In genomic region chrX:15579778-15580747, GRCh38 we compare ENCODE assay signal across 1 cellular context.
A peak's percentile ranks its signal among the peaks of the same experiment; 100 is the strongest.
TF ChIP-seq lines count a peak whose summit lies in the region.

No MANE protein-coding gene starts in this region.

TF ChIP-seq in K562, 482 proteins besides CTCF, POLR2A, EP300 and RAD21 (continued from another document and continues in another):
- peak; percentile 87 for TF ChIP-seq PRDM10 (IDR thresholded peaks at IDR 0.05; ENCODE audit: partially characterized antibody)
- TF ChIP-seq ZBTB9 (CRISPR knock-in tag; IDR thresholded peaks at IDR 0.05), result peak; percentile 31; the same call in 1 of the 2 replicates
- TF ChIP-seq EHMT2 (IDR thresholded peaks at IDR 0.05), result peak; percentile 80
- no peak for TF ChIP-seq E2F5 (CRISPR knock-in tag; IDR thresholded peaks at IDR 0.05)
- TF ChIP-seq CBX5 (IDR thresholded peaks at IDR 0.05; ENCODE audit: borderline replicate concordance, low read depth), result 0 out of 2 replicates have a peak, but pooled peaks have one; percentile 7
- TF ChIP-seq, protein P1, sequence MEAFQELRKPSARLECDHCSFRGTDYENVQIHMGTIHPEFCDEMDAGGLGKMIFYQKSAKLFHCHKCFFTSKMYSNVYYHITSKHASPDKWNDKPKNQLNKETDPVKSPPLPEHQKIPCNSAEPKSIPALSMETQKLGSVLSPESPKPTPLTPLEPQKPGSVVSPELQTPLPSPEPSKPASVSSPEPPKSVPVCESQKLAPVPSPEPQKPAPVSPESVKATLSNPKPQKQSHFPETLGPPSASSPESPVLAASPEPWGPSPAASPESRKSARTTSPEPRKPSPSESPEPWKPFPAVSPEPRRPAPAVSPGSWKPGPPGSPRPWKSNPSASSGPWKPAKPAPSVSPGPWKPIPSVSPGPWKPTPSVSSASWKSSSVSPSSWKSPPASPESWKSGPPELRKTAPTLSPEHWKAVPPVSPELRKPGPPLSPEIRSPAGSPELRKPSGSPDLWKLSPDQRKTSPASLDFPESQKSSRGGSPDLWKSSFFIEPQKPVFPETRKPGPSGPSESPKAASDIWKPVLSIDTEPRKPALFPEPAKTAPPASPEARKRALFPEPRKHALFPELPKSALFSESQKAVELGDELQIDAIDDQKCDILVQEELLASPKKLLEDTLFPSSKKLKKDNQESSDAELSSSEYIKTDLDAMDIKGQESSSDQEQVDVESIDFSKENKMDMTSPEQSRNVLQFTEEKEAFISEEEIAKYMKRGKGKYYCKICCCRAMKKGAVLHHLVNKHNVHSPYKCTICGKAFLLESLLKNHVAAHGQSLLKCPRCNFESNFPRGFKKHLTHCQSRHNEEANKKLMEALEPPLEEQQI (IDR thresholded peaks at IDR 0.05), result peak; percentile 80; the same call in 1 of the 2 replicates
- TF ChIP-seq TOE1 (IDR thresholded peaks at IDR 0.05; ENCODE audit: borderline replicate concordance), result peak; percentile 38; the same call in 1 of the 2 replicates
- TF ChIP-seq TOE1 (CRISPR knock-in tag; IDR thresholded peaks at IDR 0.05; ENCODE audit: borderline replicate concordance, low read depth), result no peak
- TF ChIP-seq ATF3 (IDR thresholded peaks at IDR 0.05), result peak; percentile 40; the same call in 1 of the 2 replicates
- TF ChIP-seq ATF3 (CRISPR knock-in tag; conservative IDR thresholded peaks at IDR 0.05), result no peak
- no peak for TF ChIP-seq SMAD3 (CRISPR knock-in tag; conservative IDR thresholded peaks at IDR 0.05)
- TF ChIP-seq CBFA2T3 (IDR thresholded peaks at IDR 0.05), result peak; percentile 96
- no peak for TF ChIP-seq CBX1 (IDR thresholded peaks at IDR 0.05; ENCODE audit: low read depth)
- peak; percentile 23; the same call in 1 of the 2 replicates for TF ChIP-seq BCOR (IDR thresholded peaks at IDR 0.05)
- TF ChIP-seq SPI1 (IDR thresholded peaks at IDR 0.05; ENCODE audit: borderline replicate concordance, low read depth, low read length), result no peak
- TF ChIP-seq MYNN (IDR thresholded peaks at IDR 0.05), result 0 out of 2 replicates have a peak, but pooled peaks have one; percentile 20
- TF ChIP-seq MYNN (CRISPR knock-in tag; IDR thresholded peaks at IDR 0.05), result no peak
- peak; percentile 40 to 78; a peak in 2 of 4 replicates for TF ChIP-seq RCOR1 (IDR thresholded peaks at IDR 0.05; ENCODE audit: borderline replicate concordance in 1 of 2, low read depth in 2 of 2, low read length in 2 of 2)
- TF ChIP-seq LEF1 (IDR thresholded peaks at IDR 0.05), result peak; percentile 51; the same call in 1 of the 2 replicates
- TF ChIP-seq, protein P2, sequence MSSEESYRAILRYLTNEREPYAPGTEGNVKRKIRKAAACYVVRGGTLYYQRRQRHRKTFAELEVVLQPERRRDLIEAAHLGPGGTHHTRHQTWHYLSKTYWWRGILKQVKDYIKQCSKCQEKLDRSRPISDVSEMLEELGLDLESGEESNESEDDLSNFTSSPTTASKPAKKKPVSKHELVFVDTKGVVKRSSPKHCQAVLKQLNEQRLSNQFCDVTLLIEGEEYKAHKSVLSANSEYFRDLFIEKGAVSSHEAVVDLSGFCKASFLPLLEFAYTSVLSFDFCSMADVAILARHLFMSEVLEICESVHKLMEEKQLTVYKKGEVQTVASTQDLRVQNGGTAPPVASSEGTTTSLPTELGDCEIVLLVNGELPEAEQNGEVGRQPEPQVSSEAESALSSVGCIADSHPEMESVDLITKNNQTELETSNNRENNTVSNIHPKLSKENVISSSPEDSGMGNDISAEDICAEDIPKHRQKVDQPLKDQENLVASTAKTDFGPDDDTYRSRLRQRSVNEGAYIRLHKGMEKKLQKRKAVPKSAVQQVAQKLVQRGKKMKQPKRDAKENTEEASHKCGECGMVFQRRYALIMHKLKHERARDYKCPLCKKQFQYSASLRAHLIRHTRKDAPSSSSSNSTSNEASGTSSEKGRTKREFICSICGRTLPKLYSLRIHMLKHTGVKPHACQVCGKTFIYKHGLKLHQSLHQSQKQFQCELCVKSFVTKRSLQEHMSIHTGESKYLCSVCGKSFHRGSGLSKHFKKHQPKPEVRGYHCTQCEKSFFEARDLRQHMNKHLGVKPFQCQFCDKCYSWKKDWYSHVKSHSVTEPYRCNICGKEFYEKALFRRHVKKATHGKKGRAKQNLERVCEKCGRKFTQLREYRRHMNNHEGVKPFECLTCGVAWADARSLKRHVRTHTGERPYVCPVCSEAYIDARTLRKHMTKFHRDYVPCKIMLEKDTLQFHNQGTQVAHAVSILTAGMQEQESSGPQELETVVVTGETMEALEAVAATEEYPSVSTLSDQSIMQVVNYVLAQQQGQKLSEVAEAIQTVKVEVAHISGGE (CRISPR knock-in tag; IDR thresholded peaks at IDR 0.05), result 0 out of 6 replicates have a peak, but pooled peaks of 1 of the 3 experiments have one; percentile 21
- TF ChIP-seq MTA2 (IDR thresholded peaks at IDR 0.05; ENCODE audit: low read depth), result peak; percentile 59
- peak in 1 of 2 experiments; percentile 18; a peak in 1 of 4 replicates for TF ChIP-seq NONO (IDR thresholded peaks at IDR 0.05; ENCODE audit: low read depth in 2 of 2, low read length in 1 of 2)
- TF ChIP-seq HDAC3 (IDR thresholded peaks at IDR 0.05; ENCODE audit: borderline replicate concordance, partially characterized antibody), result peak; percentile 72
- TF ChIP-seq ZHX1 (conservative IDR thresholded peaks at IDR 0.05; ENCODE audit: low read length), result no peak
- TF ChIP-seq, protein P3, sequence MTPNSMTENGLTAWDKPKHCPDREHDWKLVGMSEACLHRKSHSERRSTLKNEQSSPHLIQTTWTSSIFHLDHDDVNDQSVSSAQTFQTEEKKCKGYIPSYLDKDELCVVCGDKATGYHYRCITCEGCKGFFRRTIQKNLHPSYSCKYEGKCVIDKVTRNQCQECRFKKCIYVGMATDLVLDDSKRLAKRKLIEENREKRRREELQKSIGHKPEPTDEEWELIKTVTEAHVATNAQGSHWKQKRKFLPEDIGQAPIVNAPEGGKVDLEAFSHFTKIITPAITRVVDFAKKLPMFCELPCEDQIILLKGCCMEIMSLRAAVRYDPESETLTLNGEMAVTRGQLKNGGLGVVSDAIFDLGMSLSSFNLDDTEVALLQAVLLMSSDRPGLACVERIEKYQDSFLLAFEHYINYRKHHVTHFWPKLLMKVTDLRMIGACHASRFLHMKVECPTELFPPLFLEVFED (CRISPR knock-in tag; conservative IDR thresholded peaks at IDR 0.05), result no peak
- no peak for TF ChIP-seq PHB2 (IDR thresholded peaks at IDR 0.05; ENCODE audit: low read depth)
- TF ChIP-seq ZKSCAN1 (IDR thresholded peaks at IDR 0.05; ENCODE audit: low read depth, low read length), result peak; percentile 72
- no peak for TF ChIP-seq ZNF511 (CRISPR knock-in tag; IDR thresholded peaks at IDR 0.05)
- peak in 1 of 2 experiments; percentile 46; a peak in 1 of 3 replicates for TF ChIP-seq CBX3 (IDR thresholded peaks at IDR 0.05; ENCODE audit: borderline replicate concordance in 1 of 2, low read length in 2 of 2)
- TF ChIP-seq FOXP1 (CRISPR knock-in tag; IDR thresholded peaks at IDR 0.05), result no peak
- 0 out of 4 replicates have a peak, but pooled peaks have one; percentile 12 to 50 for TF ChIP-seq TBL1XR1 (IDR thresholded peaks at IDR 0.05; ENCODE audit: low read length in 2 of 2)
- peak; percentile 74 for TF ChIP-seq STAT5A (IDR thresholded peaks at IDR 0.05; ENCODE audit: borderline replicate concordance, low read length)
- peak; percentile 88 for TF ChIP-seq SMARCE1 (IDR thresholded peaks at IDR 0.05)
- TF ChIP-seq, protein P4, sequence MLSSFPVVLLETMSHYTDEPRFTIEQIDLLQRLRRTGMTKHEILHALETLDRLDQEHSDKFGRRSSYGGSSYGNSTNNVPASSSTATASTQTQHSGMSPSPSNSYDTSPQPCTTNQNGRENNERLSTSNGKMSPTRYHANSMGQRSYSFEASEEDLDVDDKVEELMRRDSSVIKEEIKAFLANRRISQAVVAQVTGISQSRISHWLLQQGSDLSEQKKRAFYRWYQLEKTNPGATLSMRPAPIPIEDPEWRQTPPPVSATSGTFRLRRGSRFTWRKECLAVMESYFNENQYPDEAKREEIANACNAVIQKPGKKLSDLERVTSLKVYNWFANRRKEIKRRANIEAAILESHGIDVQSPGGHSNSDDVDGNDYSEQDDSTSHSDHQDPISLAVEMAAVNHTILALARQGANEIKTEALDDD (IDR thresholded peaks at IDR 0.05), result peak; percentile 94
- no peak for TF ChIP-seq TSC22D4 (tag; IDR thresholded peaks at IDR 0.05)
- TF ChIP-seq THRA (IDR thresholded peaks at IDR 0.05), result no peak
- TF ChIP-seq HDAC2 (IDR thresholded peaks at IDR 0.05), result peak; percentile 29; the same call in 1 of the 2 replicates
- peak; percentile 57; the same call in 1 of the 2 replicates for TF ChIP-seq GATA2 (CRISPR knock-in tag; IDR thresholded peaks at IDR 0.05)
- TF ChIP-seq KLF16 (IDR thresholded peaks at IDR 0.05), result peak; percentile 81
- peak; percentile 88 for TF ChIP-seq SMARCA4 (IDR thresholded peaks at IDR 0.05)
- peak; percentile 82; the same call in 1 of the 2 replicates for TF ChIP-seq CC2D1A (IDR thresholded peaks at IDR 0.05)
- peak; percentile 21; the same call in 1 of the 2 replicates for TF ChIP-seq EP400 (IDR thresholded peaks at IDR 0.05)
